18 cellular contexts compared by ENCODE assay signal in genomic region chr10:33252324-33252723, GRCh38.
DNase-seq lines count a peak whose midpoint lies in the region; ATAC-seq and TF ChIP-seq lines count a peak whose summit lies in the region.
"Had no signal": no experiment of that assay in that cellular context is flagged by ENCODE, and none has a peak within 500 bp of the region (broad histone marks: within the 10 kb centered on the region; RNA-seq: fewer than 3 reads in every experiment).

No MANE protein-coding gene starts in this region.

- TF ChIP-seq CTCF in HFFc6 (IDR thresholded peaks at IDR 0.05) = no peak
- TF ChIP-seq CTCF in smooth muscle cell (IDR thresholded peaks at IDR 0.05; ENCODE audit: borderline replicate concordance, insufficient read depth, poor library complexity, severe bottlenecking) = no peak

- peak overlapping the region; percentile 39 for H3K27ac ChIP-seq in smooth muscle cell (ENCODE audit: low read depth)
- H3K27ac ChIP-seq: body of pancreas, dorsolateral prefrontal cortex, Peyer's patch, thoracic aorta had no signal

- H3K27me3 Mint-ChIP-seq in activated naive CD4-positive, alpha-beta T cell treated with anti-CD3 and anti-CD28 coated beads, Interleukin-2, amount 10 ng/mL, durations not matched to agents 7 days and 5 days = peaks cover 25% of the 10 kb centered on the region
- H3K27me3 Mint-ChIP-seq in HFFc6 (ENCODE audit: insufficient read depth) = peaks cover 10% of the 10 kb centered on the region
- peaks cover 12% of the 10 kb centered on the region for H3K27me3 Mint-ChIP-seq in activated naive CD8-positive, alpha-beta T cell treated with anti-CD3 and anti-CD28 coated beads, Interleukin-2, amount 50 U/mL, for 24 hours
- H3K27me3 Mint-ChIP-seq: T-cell had no signal

- peaks cover 40% of the 10 kb centered on the region for H3K4me1 Mint-ChIP-seq in activated naive CD4-positive, alpha-beta T cell treated with anti-CD3 and anti-CD28 coated beads, Interleukin-2, amount 10 ng/mL, durations not matched to agents 7 days and 5 days
- H3K4me1 Mint-ChIP-seq in HFFc6 (ENCODE audit: low read depth) = peaks cover 86% of the 10 kb centered on the region
- peaks cover 61% of the 10 kb centered on the region for H3K4me1 Mint-ChIP-seq in activated naive CD8-positive, alpha-beta T cell treated with anti-CD3 and anti-CD28 coated beads, Interleukin-2, amount 50 U/mL, for 24 hours
- H3K4me1 Mint-ChIP-seq: activated B cell treated with CpG ODN at 0.5 μM for 24 hours had no signal

- H4K20me1 ChIP-seq in smooth muscle cell (ENCODE audit: low read depth) = no peaks in the 10 kb centered on the region

- H3K4me3 ChIP-seq in smooth muscle cell = no peak overlapping the region
- no peak overlapping the region for H3K4me3 ChIP-seq in MG63
- H3K4me3 ChIP-seq: body of pancreas, dorsolateral prefrontal cortex, Peyer's patch, thoracic aorta had no signal

- no peak overlapping the region for H3K9ac ChIP-seq in smooth muscle cell (ENCODE audit: low read depth)

- no peak for ATAC-seq in activated naive CD8-positive, alpha-beta T cell treated with anti-CD3 and anti-CD28 coated beads, Interleukin-2, amount 50 U/mL, for 24 hours
- no peak for ATAC-seq in HG03025 (IDR thresholded peaks at IDR 0.05; ENCODE audit: low FRiP score, unreplicated experiment)
- ATAC-seq: body of pancreas, T-cell had no signal

- H2AFZ ChIP-seq in smooth muscle cell (ENCODE audit: low read depth) = no peak overlapping the region

- H3K4me3 Mint-ChIP-seq in activated naive CD4-positive, alpha-beta T cell treated with anti-CD3 and anti-CD28 coated beads, Interleukin-2, amount 10 ng/mL, durations not matched to agents 7 days and 5 days = no peak overlapping the region
- H3K4me3 Mint-ChIP-seq in HFFc6 = peak overlapping the region; percentile 66
- H3K4me3 Mint-ChIP-seq in activated naive CD8-positive, alpha-beta T cell treated with anti-CD3 and anti-CD28 coated beads, Interleukin-2, amount 50 U/mL, for 24 hours = peak overlapping the region; percentile 61
- H3K4me3 Mint-ChIP-seq: activated B cell treated with CpG ODN at 0.5 μM for 24 hours, T-cell had no signal

- H3K9me3 ChIP-seq in smooth muscle cell (replicated peaks; ENCODE audit: low read depth) (no peaks in the 10 kb centered on the region), MG63 (no peaks in the 10 kb centered on the region)
- H3K9me3 ChIP-seq: body of pancreas, Peyer's patch, thoracic aorta had no signal

- no peaks in the 10 kb centered on the region for H3K36me3 ChIP-seq in smooth muscle cell (ENCODE audit: low read depth)
- no peaks in the 10 kb centered on the region for H3K36me3 ChIP-seq in MG63

- no peak overlapping the region for H3K27ac Mint-ChIP-seq in activated naive CD4-positive, alpha-beta T cell treated with anti-CD3 and anti-CD28 coated beads, Interleukin-2, amount 10 ng/mL, durations not matched to agents 7 days and 5 days
- peak overlapping the region; percentile 92 for H3K27ac Mint-ChIP-seq in HFFc6
- peak overlapping the region; percentile 90 for H3K27ac Mint-ChIP-seq in activated naive CD8-positive, alpha-beta T cell treated with anti-CD3 and anti-CD28 coated beads, Interleukin-2, amount 50 U/mL, for 24 hours
- H3K27ac Mint-ChIP-seq: activated B cell treated with CpG ODN at 0.5 μM for 24 hours had no signal

- H3K27me3 ChIP-seq in smooth muscle cell (ENCODE audit: low read depth) (no peaks in the 10 kb centered on the region), MG63 (no peaks in the 10 kb centered on the region)
- H3K27me3 ChIP-seq: body of pancreas, dorsolateral prefrontal cortex, Peyer's patch had no signal

- peak; percentile 3 for DNase-seq in activated naive CD4-positive, alpha-beta T cell treated with Interleukin-2 at 50 U/mL for 16 hours
- no peak for DNase-seq in activated naive CD4-positive, alpha-beta T cell treated with anti-CD3 and anti-CD28 coated beads, Interleukin-2, amount 10 ng/mL, durations not matched to agents 7 days and 5 days
- DNase-seq in HFFc6 (no peak), smooth muscle cell (lab: John Stamatoyannopoulos, UW; ENCODE audit: unreplicated experiment) (no peak), NCI-H1417 treated with DMSO at 0.1 percent for 48 hours (lab: John Stamatoyannopoulos, UW) (no peak), MG63 (no peak)
- peak; percentile 11 for DNase-seq in activated naive CD8-positive, alpha-beta T cell treated with anti-CD3 and anti-CD28 coated beads, Interleukin-2, amount 50 U/mL, for 24 hours
- DNase-seq: activated B cell treated with CpG ODN at 0.5 μM for 24 hours, body of pancreas, DMS153, dorsolateral prefrontal cortex, left colon, NCI-H2029 treated with DMSO at 0.1 percent for 48 hours, NCI-H524 treated with DMSO at 0.1 percent for 48 hours, Peyer's patch, T-cell had no signal

- H3F3A ChIP-seq in smooth muscle cell (ENCODE audit: low read depth) = peaks cover 16% of the 10 kb centered on the region

- CTCF ChIA-PET in activated naive CD4-positive, alpha-beta T cell treated with anti-CD3 and anti-CD28 coated beads, Interleukin-2, amount 10 ng/mL, durations not matched to agents 7 days and 5 days (lab: Charles Lee) = interaction anchor here (0.9 kb wide), 1 partner anchor 8 kb away, joined by 4 read pairs; no protein-coding TSS in a partner anchor

- 95% methylated on average over 12 of the region's 12 CpGs for WGBS in smooth muscle cell (ENCODE audit: low lambda C conversion rate)

- peaks cover 5% of the 10 kb centered on the region for H3K9me3 Mint-ChIP-seq in activated naive CD4-positive, alpha-beta T cell treated with anti-CD3 and anti-CD28 coated beads, Interleukin-2, amount 10 ng/mL, durations not matched to agents 7 days and 5 days
- no peaks in the 10 kb centered on the region for H3K9me3 Mint-ChIP-seq in HFFc6
- H3K9me3 Mint-ChIP-seq in activated naive CD8-positive, alpha-beta T cell treated with anti-CD3 and anti-CD28 coated beads, Interleukin-2, amount 50 U/mL, for 24 hours = peaks cover 17% of the 10 kb centered on the region

- H3K4me2 ChIP-seq in smooth muscle cell = peak overlapping the region; percentile 24

- no peaks in the 10 kb centered on the region for H3K36me3 Mint-ChIP-seq in activated naive CD4-positive, alpha-beta T cell treated with anti-CD3 and anti-CD28 coated beads, Interleukin-2, amount 10 ng/mL, durations not matched to agents 7 days and 5 days
- H3K36me3 Mint-ChIP-seq in HFFc6 (ENCODE audit: low read depth) = peaks cover 80% of the 10 kb centered on the region
- peaks cover 17% of the 10 kb centered on the region for H3K36me3 Mint-ChIP-seq in activated naive CD8-positive, alpha-beta T cell treated with anti-CD3 and anti-CD28 coated beads, Interleukin-2, amount 50 U/mL, for 24 hours (ENCODE audit: low read depth)
- H3K36me3 Mint-ChIP-seq: T-cell had no signal

- H3K79me2 ChIP-seq in smooth muscle cell (ENCODE audit: low read depth) = peaks cover 4% of the 10 kb centered on the region

- peaks cover 8% of the 10 kb centered on the region for H3K4me1 ChIP-seq in smooth muscle cell (ENCODE audit: low read depth)
- H3K4me1 ChIP-seq: body of pancreas, Peyer's patch had no signal

Comparison
In these comparisons a context has a peak if more than half of its experiments do, and no peak if none do; other contexts are left out.
1. DNase-seq: peak in activated naive CD4-positive, alpha-beta T cell treated with Interleukin-2 at 50 U/mL for 16 hours (single experiment) and activated naive CD8-positive, alpha-beta T cell treated with anti-CD3 and anti-CD28 coated beads, Interleukin-2, amount 50 U/mL, for 24 hours (single experiment); none in activated naive CD4-positive, alpha-beta T cell treated with anti-CD3 and anti-CD28 coated beads, Interleukin-2, amount 10 ng/mL, durations not matched to agents 7 days and 5 days (single experiment), HFFc6 (single experiment), smooth muscle cell (single experiment), NCI-H1417 treated with DMSO at 0.1 percent for 48 hours (single experiment) and MG63 (single experiment).